ENCODE assay signal across 28 cellular contexts in the genomic region with DNA sequence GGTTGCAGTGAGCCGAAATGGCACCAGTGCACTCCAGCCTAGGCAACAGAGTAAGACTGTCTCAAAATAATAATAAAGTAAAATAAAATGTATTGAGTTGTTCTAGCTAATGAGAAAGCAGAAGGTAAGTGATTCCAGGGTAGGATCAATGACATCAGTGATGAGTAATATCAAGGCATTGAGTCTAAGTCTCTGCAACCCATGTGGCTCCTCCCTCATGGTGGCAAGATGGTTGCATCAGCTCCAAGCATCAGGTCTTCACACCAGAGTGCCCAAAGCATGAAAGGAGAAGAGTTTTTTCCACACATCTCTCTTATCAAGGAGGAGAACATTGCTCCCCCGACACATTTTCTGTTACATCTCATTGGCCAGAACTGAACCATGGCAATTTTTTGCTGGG.
"Had no signal": no experiment of that assay in that cellular context is flagged by ENCODE, and none has a peak within 500 bp of the region (broad histone marks: within the 10 kb centered on the region; RNA-seq: fewer than 3 reads in every experiment).

No MANE protein-coding gene starts in this region.

- H3K4me1 Mint-ChIP-seq: activated B cell treated with CpG ODN at 0.5 μM for 24 hours; activated CD4-positive, alpha-beta memory T cell treated with anti-CD3 and anti-CD28 coated beads, Interleukin-2, amount 10 ng/mL, durations not matched to agents 7 days and 5 days; brain; central memory CD8-positive, alpha-beta T cell; T-cell had no signal

- H3K4me3 Mint-ChIP-seq: activated B cell treated with CpG ODN at 0.5 μM for 24 hours; activated CD4-positive, alpha-beta memory T cell treated with anti-CD3 and anti-CD28 coated beads, Interleukin-2, amount 10 ng/mL, durations not matched to agents 7 days and 5 days; activated naive CD4-positive, alpha-beta T cell treated with anti-CD3 and anti-CD28 coated beads for 36 hours; activated naive CD8-positive, alpha-beta T cell; brain; central memory CD8-positive, alpha-beta T cell; T-cell had no signal

- H3K27ac Mint-ChIP-seq: activated B cell treated with CpG ODN at 0.5 μM for 24 hours; activated CD4-positive, alpha-beta memory T cell treated with anti-CD3 and anti-CD28 coated beads, Interleukin-2, amount 10 ng/mL, durations not matched to agents 7 days and 5 days; activated naive CD4-positive, alpha-beta T cell treated with anti-CD3 and anti-CD28 coated beads for 36 hours; activated naive CD8-positive, alpha-beta T cell; brain; T-cell had no signal

- ATAC-seq: Panc1, Right ventricle myocardium inferior, T-cell had no signal

- H3K27me3 Mint-ChIP-seq: activated CD4-positive, alpha-beta memory T cell treated with anti-CD3 and anti-CD28 coated beads, Interleukin-2, amount 10 ng/mL, durations not matched to agents 7 days and 5 days; activated naive CD8-positive, alpha-beta T cell; central memory CD8-positive, alpha-beta T cell had no signal

- H3K4me3 ChIP-seq: SK-N-MC had no signal

- DNase-seq: activated B cell treated with CpG ODN at 0.5 μM for 24 hours; activated CD4-positive, alpha-beta memory T cell treated with anti-CD3 and anti-CD28 coated beads, Interleukin-2, amount 10 ng/mL, durations not matched to agents 7 days and 5 days; activated CD4-positive, alpha-beta T cell treated with anti-CD3 and anti-CD28 coated beads for 1 hour; activated CD4-positive, alpha-beta T cell treated with anti-CD3 and anti-CD28 coated beads, Interleukin-2, amount 50 U/mL, for 1 hour; activated CD8-positive, alpha-beta memory T cell treated with anti-CD3 and anti-CD28 coated beads, Interleukin-2, amount 50 U/mL, for 48 hours; activated gamma-delta T cell; activated naive CD4-positive, alpha-beta T cell treated with anti-CD3 and anti-CD28 coated beads for 36 hours; activated T-cell treated with anti-CD3 and anti-CD28 coated beads, Interleukin-2, amount 50 U/mL, for 1 hour; amygdala; KBM-7; NCI-H1930; NCI-H2171; NCI-H2227 treated with DMSO at 0.1 percent for 48 hours; NCI-H510A; NCI-H526 treated with DMSO at 0.1 percent for 48 hours; NCI-H82; NK-92 treated with Interleukin-12 subunit alpha and Interleukin-12 subunit beta, amount 100 ng/mL, for 24 hours; OCI-M1; RPMI8226; T-cell; T-helper 2 cell; T1000 had no signal

- H3K9me3 Mint-ChIP-seq: activated B cell treated with CpG ODN at 0.5 μM for 24 hours; activated naive CD4-positive, alpha-beta T cell treated with anti-CD3 and anti-CD28 coated beads for 36 hours; central memory CD8-positive, alpha-beta T cell had no signal
